ENCODE assay signal across 10 cellular contexts in the genomic region with DNA sequence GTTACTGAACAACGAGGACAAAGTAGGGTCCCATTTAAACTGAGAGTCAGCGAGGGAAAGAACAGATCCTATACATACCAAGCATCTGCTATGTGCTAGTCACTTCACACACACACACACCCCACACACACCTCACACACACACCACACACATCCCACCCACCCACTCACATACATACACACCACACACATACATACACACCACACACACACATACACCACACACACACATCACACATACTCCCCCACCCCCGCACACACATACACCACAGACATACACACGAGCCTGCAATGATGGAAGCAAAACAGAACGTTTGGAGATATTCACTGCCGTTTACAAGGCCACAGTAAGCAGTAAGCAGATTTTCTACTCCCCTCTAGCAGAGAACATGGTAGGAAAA. TPM values are rescaled to one million over a fixed set of nuclear protein-coding genes. Genes with fewer than 3 reads are reported as not detected.
DNase-seq lines count a peak whose midpoint lies in the region; ATAC-seq and TF ChIP-seq lines count a peak whose summit lies in the region.
"Had no signal": no experiment of that assay in that cellular context is flagged by ENCODE, and none has a peak within 500 bp of the region (broad histone marks: within the 10 kb centered on the region; RNA-seq: fewer than 3 reads in every experiment).

No MANE protein-coding gene starts in this region.

- H3K9me3 Mint-ChIP-seq in CD4-positive, alpha-beta T cell, result peaks cover 3% of the 10 kb centered on the region

- no peak overlapping the region for H2AFZ ChIP-seq in neuron (ENCODE audit: low read depth, low read length)

- peak overlapping the region; percentile 58 for H3K4me3 ChIP-seq in HUES6 (ENCODE audit: low read depth, low read length)
- H3K4me3 ChIP-seq in dorsolateral prefrontal cortex, result peak overlapping the region in 57 of 59 donors; percentile 34 to 78 (median 64)
- H3K4me3 ChIP-seq in neuron (ENCODE audit: low read length), result peak overlapping the region; percentile 55

- no peak overlapping the region for H3K9ac ChIP-seq in HUES6 (ENCODE audit: low read length)

- peak overlapping the region; percentile 81 for H3K4me3 Mint-ChIP-seq in CD4-positive, alpha-beta T cell

- ATAC-seq in CD4-positive, alpha-beta T cell (ENCODE audit: poor library complexity), result no peak
- ATAC-seq in GM18520 (IDR thresholded peaks at IDR 0.05; ENCODE audit: unreplicated experiment), result no peak
- ATAC-seq in GM21526 (IDR thresholded peaks at IDR 0.05; ENCODE audit: low FRiP score, unreplicated experiment), result no peak

- H3K9me3 ChIP-seq in CD4-positive, alpha-beta T cell (ENCODE audit: control insufficient read depth, low read length), result peaks cover under 1% of the 10 kb centered on the region
- H3K9me3 ChIP-seq in HUES6 (ENCODE audit: control insufficient read depth, insufficient read depth, low read depth, low read length), result peaks cover 6% of the 10 kb centered on the region
- H3K9me3 ChIP-seq in neuron (ENCODE audit: low read length), result peaks cover 6% of the 10 kb centered on the region
- H3K9me3 ChIP-seq: pancreas had no signal

- intact Hi-C loops in CD4-positive, alpha-beta T cell (cut with DNase I, micrococcal nuclease), result loop anchor here in 1 of 2 experiments (5.0 kb wide), 1 partner anchor 41 kb away; no protein-coding TSS in a partner anchor
- intact Hi-C loops in dorsolateral prefrontal cortex (cut with DNase I), result loop anchor here (5.0 to 10.0 kb wide), 6 partner anchors 141 to 379 kb away; no protein-coding TSS in a partner anchor

- H3K27me3 Mint-ChIP-seq in CD4-positive, alpha-beta T cell, result peaks cover 51% of the 10 kb centered on the region

- H3K36me3 ChIP-seq in HUES6 (ENCODE audit: control insufficient read depth, insufficient read depth, low read length) (no peaks in the 10 kb centered on the region), neuron (ENCODE audit: insufficient read depth, low read length) (peaks cover 3% of the 10 kb centered on the region)
- H3K36me3 ChIP-seq: pancreas had no signal

- no peak for DNase-seq in CD4-positive, alpha-beta T cell
- DNase-seq in dorsolateral prefrontal cortex (no peak), NCI-H69 (lab: John Stamatoyannopoulos, UW) (no peak), SIG-M5 (lab: John Stamatoyannopoulos, UW) (no peak)
- DNase-seq: activated effector memory CD4-positive, alpha-beta T cell treated with anti-CD3 and anti-CD28 coated beads, Interleukin-2, amount 50 U/mL, for 16 hours had no signal

- peaks cover 25% of the 10 kb centered on the region for H3K4me1 ChIP-seq in HUES6 (ENCODE audit: control insufficient read depth, insufficient read depth, low read length)
- H3K4me1 ChIP-seq in neuron (ENCODE audit: insufficient read depth, low read length), result peaks cover 17% of the 10 kb centered on the region

- no peak for TF ChIP-seq CTCF in CD4-positive, alpha-beta T cell (IDR thresholded peaks at IDR 0.05)
- no peak for TF ChIP-seq CTCF in dorsolateral prefrontal cortex (IDR thresholded peaks at IDR 0.05 in 54 of 56, conservative IDR thresholded peaks at IDR 0.05 in 2 of 56; ENCODE audit: low read depth in 1 of 56, partially characterized antibody in 56 of 56)

- H3K27ac ChIP-seq in CD4-positive, alpha-beta T cell (ENCODE audit: low read depth, low read length), result no peak overlapping the region
- H3K27ac ChIP-seq in HUES6 (ENCODE audit: low read depth, low read length), result no peak overlapping the region
- peak overlapping the region in 55 of 59 donors; percentile 54 to 92 (median 84) for H3K27ac ChIP-seq in dorsolateral prefrontal cortex

- CTCF ChIA-PET in CD4-positive, alpha-beta T cell (lab: Charles Lee), result no interaction called here

- H3K4me1 Mint-ChIP-seq in CD4-positive, alpha-beta T cell (ENCODE audit: low read depth), result peaks cover 20% of the 10 kb centered on the region

- no peaks in the 10 kb centered on the region for H3K36me3 Mint-ChIP-seq in CD4-positive, alpha-beta T cell (ENCODE audit: low read depth)

- POLR2A ChIA-PET in CD4-positive, alpha-beta T cell (lab: Charles Lee), result no interaction called here

- no peak overlapping the region for H3K27ac Mint-ChIP-seq in CD4-positive, alpha-beta T cell

- no peaks in the 10 kb centered on the region for H3K27me3 ChIP-seq in CD4-positive, alpha-beta T cell (ENCODE audit: control insufficient read depth, insufficient read depth, low read length)
- H3K27me3 ChIP-seq in HUES6 (ENCODE audit: control insufficient read depth, insufficient read depth, low read length) (peaks cover 24% of the 10 kb centered on the region; the same call in 1 of the 2 replicates), dorsolateral prefrontal cortex (peaks cover 0 to 10% (median 0%) of the 10 kb centered on the region in 45 donors), neuron (ENCODE audit: insufficient read depth, low read length) (no peaks in the 10 kb centered on the region)
- H3K27me3 ChIP-seq: pancreas had no signal

RNA-seq across cellular contexts. Expression of a gene that starts 0.6 kb away (rescaled TPM):
- total RNA-seq in CD4-positive, alpha-beta T cell, result 1 to 10 TPM; 5.9 to 8.4 TPM
- 100 to 1,000 TPM in 97 of 120 experiments, 10 to 100 TPM in 23; 74.7 to 208 (median 113) TPM for total RNA-seq in dorsolateral prefrontal cortex

Comparison
In these comparisons a context has a peak if more than half of its experiments do, and no peak if none do; other contexts are left out.
1. H3K27ac ChIP-seq: peak in dorsolateral prefrontal cortex (55 of 59); none in CD4-positive, alpha-beta T cell (single experiment) and HUES6 (single experiment).
2. RNA of a gene that starts 0.6 kb away (total RNA-seq): 74.7 to 208 TPM in dorsolateral prefrontal cortex; 5.9 to 8.4 TPM in CD4-positive, alpha-beta T cell; every median in the first group is over 4 times any median in the second.
3. Peak in every context shown above with its lines, with median percentiles within 50 percentile points of each other: H3K4me3 ChIP-seq.